In genomic region chr2:124035001-124035400, GRCh38 we compare ENCODE assay signal across 21 cellular contexts. TPM values are rescaled to one million over a fixed set of nuclear protein-coding genes. Genes with fewer than 3 reads are reported as not detected.
"Had no signal": no experiment of that assay in that cellular context is flagged by ENCODE, and none has a peak within 500 bp of the region (broad histone marks: within the 10 kb centered on the region; RNA-seq: fewer than 3 reads in every experiment).

No MANE protein-coding gene starts in this region.

- DNase-seq: activated CD4-positive, alpha-beta T cell treated with anti-CD3 and anti-CD28 coated beads, Interleukin-2, amount 10 ng/mL, durations not matched to agents 7 days and 5 days; activated CD4-positive, alpha-beta T cell treated with anti-CD3 and anti-CD28 coated beads, Interleukin-2, amount 50 U/mL, for 48 hours; activated CD8-positive, alpha-beta T cell treated with anti-CD3 and anti-CD28 coated beads, Interleukin-2, amount 10 ng/mL, durations not matched to agents 7 days and 5 days; activated gamma-delta T cell; activated naive CD4-positive, alpha-beta T cell treated with Interleukin-2 at 50 U/mL for 16 hours; activated naive CD8-positive, alpha-beta T cell treated with anti-CD3 and anti-CD28 coated beads, Interleukin-2, amount 10 ng/mL, durations not matched to agents 7 days and 5 days; activated T-cell treated with anti-CD3 and anti-CD28 coated beads, Interleukin-2, amount 50 U/mL, for 24 hours; Karpas-422; KBM-7; MM.1S; MV-4-11; NCI-H1092; NCI-H1436 treated with DMSO at 0.1 percent for 48 hours; NCI-H1694 treated with DMSO at 0.1 percent for 48 hours; NCI-H510A; NCI-H526; SK-N-SH had no signal

- H3K27ac ChIP-seq: cardiac muscle cell, SJSA1 had no signal

- H3K4me3 ChIP-seq: cardiac muscle cell, SJSA1 had no signal

- H3K27me3 ChIP-seq: cardiac muscle cell, SJSA1 had no signal

- H3K9me3 ChIP-seq: SJSA1, SK-N-SH had no signal

- ATAC-seq: activated CD8-positive, alpha-beta T cell treated with anti-CD3 and anti-CD28 coated beads, Interleukin-2, amount 10 ng/mL, durations not matched to agents 7 days and 5 days had no signal

- H3K36me3 ChIP-seq: cardiac muscle cell, SJSA1 had no signal

- H3K4me1 ChIP-seq: SJSA1 had no signal

RNA-seq across cellular contexts. Expression of gene CNTNAP5, which starts 9.9 kb away (rescaled TPM):
- total RNA-seq: activated CD4-positive, alpha-beta T cell treated with anti-CD3 and anti-CD28 coated beads, Interleukin-2, amount 10 ng/mL, durations not matched to agents 7 days and 5 days; activated CD8-positive, alpha-beta T cell treated with anti-CD3 and anti-CD28 coated beads, Interleukin-2, amount 10 ng/mL, durations not matched to agents 7 days and 5 days; activated naive CD8-positive, alpha-beta T cell treated with anti-CD3 and anti-CD28 coated beads, Interleukin-2, amount 10 ng/mL, durations not matched to agents 7 days and 5 days; activated T-helper 2 cell treated with anti-CD3 and anti-CD28 coated beads, Interferon-gamma antibody, Interleukin-2, Interleukin-4, amounts not matched to agents 10 μg/mL and 5 μg/mL and 100 μg/mL, durations not matched to agents 14 hours and 24 hours and 36 hours; OCI-LY7; SJSA1 had no signal
